ENCODE assay signal across 14 cellular contexts in the genomic region with DNA sequence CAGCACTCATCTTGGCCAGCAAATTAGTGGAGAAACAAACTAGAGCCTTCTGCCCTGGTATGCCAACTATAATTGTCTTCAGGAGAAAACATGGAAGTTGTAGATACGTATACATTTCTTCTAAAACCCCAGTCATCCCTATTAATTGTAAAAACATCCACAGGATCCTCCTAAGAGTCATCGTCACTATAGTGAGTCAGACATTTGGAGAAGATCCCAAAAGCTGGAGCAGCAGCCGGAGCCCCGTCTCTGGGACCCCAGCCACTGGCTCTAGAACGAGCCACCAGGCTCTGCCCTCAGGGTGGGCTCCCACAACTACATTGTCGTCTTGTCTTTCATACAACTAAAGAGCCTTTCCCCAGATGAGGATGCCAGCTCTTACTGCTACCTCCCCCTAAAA. TPM values are rescaled to one million over a fixed set of nuclear protein-coding genes. Genes with fewer than 3 reads are reported as not detected.
DNase-seq lines count a peak whose midpoint lies in the region; ATAC-seq and TF ChIP-seq lines count a peak whose summit lies in the region.
"Had no signal": no experiment of that assay in that cellular context is flagged by ENCODE, and none has a peak within 500 bp of the region (broad histone marks: within the 10 kb centered on the region; RNA-seq: fewer than 3 reads in every experiment).

No MANE protein-coding gene starts in this region.

- in situ Hi-C loops in mammary epithelial cell (cut with MboI; ENCODE audit: low sequenced_read_pairs in 2 of 2) = no loop called here

- no peak overlapping the region for H3K4me2 ChIP-seq in mammary epithelial cell (ENCODE audit: insufficient read depth, low read depth, low read length)
- H3K4me2 ChIP-seq: smooth muscle cell had no signal

- CTCF ChIA-PET in MCF 10A (lab: Yijun Ruan, JAX) (interaction anchor here (0.6 to 0.9 kb wide), 2 partner anchors 16 to 257 kb away, joined by 3 read pairs; a partner anchor contains a TSS), mammary epithelial cell (lab: Charles Lee; ENCODE audit: low non-redundant PET) (no interaction called here)

- H3K27ac ChIP-seq in mammary epithelial cell (ENCODE audit: insufficient read depth, low read depth, low read length) (no peak overlapping the region), esophagus squamous epithelium (no peak overlapping the region)
- H3K27ac ChIP-seq: upper lobe of right lung had no signal

- H3K9ac ChIP-seq in mammary epithelial cell (ENCODE audit: insufficient read depth, low read length) = no peak overlapping the region

- peaks cover 14% of the 10 kb centered on the region for H3K36me3 ChIP-seq in mammary epithelial cell (ENCODE audit: insufficient read depth, low read length)
- H3K36me3 ChIP-seq in esophagus squamous epithelium = peaks cover 22 to 52% (median 27%) of the 10 kb centered on the region in 3 donors

- ATAC-seq in activated naive CD8-positive, alpha-beta T cell treated with anti-CD3 and anti-CD28 coated beads, Interleukin-2, amount 50 U/mL, for 24 hours = no peak
- ATAC-seq in GM21515 (IDR thresholded peaks at IDR 0.05; ENCODE audit: unreplicated experiment) = no peak
- no peak for ATAC-seq in HG03565 (IDR thresholded peaks at IDR 0.05; ENCODE audit: unreplicated experiment)

- H3K4me1 Mint-ChIP-seq in MCF 10A (ENCODE audit: insufficient read depth, unreplicated experiment) = no peaks in the 10 kb centered on the region
- H3K4me1 Mint-ChIP-seq in activated naive CD8-positive, alpha-beta T cell treated with anti-CD3 and anti-CD28 coated beads, Interleukin-2, amount 50 U/mL, for 24 hours = peaks cover 18% of the 10 kb centered on the region

- H2AFZ ChIP-seq in mammary epithelial cell (ENCODE audit: low read depth, low read length) = no peak overlapping the region

- intact Hi-C loops in MCF 10A (cut with micrococcal nuclease) (no loop called here), mammary epithelial cell (cut with micrococcal nuclease) (no loop called here), esophagus squamous epithelium (cut with DNase I) (no loop called here)

- H3K4me3 ChIP-seq in mammary epithelial cell (replicated peaks in 1 of 3; ENCODE audit: insufficient read depth in 1 of 3, low read depth in 2 of 3, low read length in 3 of 3) (no peak overlapping the region), esophagus squamous epithelium (no peak overlapping the region)
- H3K4me3 ChIP-seq: smooth muscle cell, upper lobe of right lung had no signal

- H3K9me3 ChIP-seq in mammary epithelial cell (replicated peaks; ENCODE audit: insufficient read depth, low read length) (no peaks in the 10 kb centered on the region), esophagus squamous epithelium (no peaks in the 10 kb centered on the region)
- H3K9me3 ChIP-seq: upper lobe of right lung had no signal

- peaks cover 35% of the 10 kb centered on the region for H3K36me3 Mint-ChIP-seq in MCF 10A (ENCODE audit: insufficient read depth, unreplicated experiment)
- peaks cover 26% of the 10 kb centered on the region for H3K36me3 Mint-ChIP-seq in activated naive CD8-positive, alpha-beta T cell treated with anti-CD3 and anti-CD28 coated beads, Interleukin-2, amount 50 U/mL, for 24 hours (ENCODE audit: low read depth)

- no peak overlapping the region for H3K27ac Mint-ChIP-seq in MCF 10A (ENCODE audit: low read depth, unreplicated experiment)
- peak overlapping the region; percentile 23 for H3K27ac Mint-ChIP-seq in activated naive CD8-positive, alpha-beta T cell treated with anti-CD3 and anti-CD28 coated beads, Interleukin-2, amount 50 U/mL, for 24 hours

- no peak overlapping the region for H3K4me3 Mint-ChIP-seq in MCF 10A (ENCODE audit: unreplicated experiment)
- no peak overlapping the region for H3K4me3 Mint-ChIP-seq in activated naive CD8-positive, alpha-beta T cell treated with anti-CD3 and anti-CD28 coated beads, Interleukin-2, amount 50 U/mL, for 24 hours

- no peaks in the 10 kb centered on the region for H3K79me2 ChIP-seq in mammary epithelial cell (ENCODE audit: insufficient read depth, low read length)

- no peak for TF ChIP-seq CTCF in MCF 10A (IDR thresholded peaks at IDR 0.05; ENCODE audit: unreplicated experiment)
- no peak for TF ChIP-seq CTCF in mammary epithelial cell (conservative IDR thresholded peaks at IDR 0.05 in 1 of 2, IDR thresholded peaks at IDR 0.05 in 1 of 2; ENCODE audit: extremely low read depth in 1 of 2, insufficient read depth in 1 of 2, low read depth in 1 of 2, low read length in 2 of 2)
- TF ChIP-seq CTCF in esophagus squamous epithelium (IDR thresholded peaks at IDR 0.05) = no peak

- WGBS in mammary epithelial cell (ENCODE audit: low coverage, missing lambda C conversion rate) = 84% methylated on average over 6 of the region's 6 CpGs
- WGBS in esophagus squamous epithelium, 2 donors = 66 to 81% methylated on average over 5 of the region's 6 CpGs

- H3K4me1 ChIP-seq in mammary epithelial cell (ENCODE audit: insufficient read depth, low read length) = no peaks in the 10 kb centered on the region
- peaks cover 0 to 26% (median 0%) of the 10 kb centered on the region in 3 donors for H3K4me1 ChIP-seq in esophagus squamous epithelium

- H3K27me3 ChIP-seq in mammary epithelial cell (ENCODE audit: insufficient read depth, low read length) = no peaks in the 10 kb centered on the region
- no peaks in the 10 kb centered on the region for H3K27me3 ChIP-seq in esophagus squamous epithelium
- H3K27me3 ChIP-seq: upper lobe of right lung had no signal

- DNase-seq in MCF 10A (ENCODE audit: unreplicated experiment) (peak; percentile 29), mammary epithelial cell (no peak), kidney tubule cell (ENCODE audit: low spot score) (peak; percentile 57), SKM-1 (lab: John Stamatoyannopoulos, UW; ENCODE audit: unreplicated experiment) (no peak), esophagus squamous epithelium (lab: John Stamatoyannopoulos, UW) (no peak)
- DNase-seq in activated naive CD8-positive, alpha-beta T cell treated with anti-CD3 and anti-CD28 coated beads, Interleukin-2, amount 50 U/mL, for 24 hours = no peak
- DNase-seq: activated effector memory CD4-positive, alpha-beta T cell treated with Interleukin-2 at 50 U/mL for 16 hours; islet precursor cell; naive thymus-derived CD4-positive, alpha-beta T cell; NCI-H2029 treated with DMSO at 0.1 percent for 48 hours; upper lobe of right lung had no signal

- dilution Hi-C loops in mammary epithelial cell (cut with HindIII; ENCODE audit: low sequenced_read_pairs) = no loop called here

- BruUV-seq in MCF 10A (replicated peaks; lab: Mats Ljungman, UMichigan) = no TSS peak
- no TSS peak for BruUV-seq in mammary epithelial cell (replicated peaks; lab: Mats Ljungman, UMichigan)

- H3K27me3 Mint-ChIP-seq in MCF 10A (ENCODE audit: insufficient read depth, unreplicated experiment) = no peaks in the 10 kb centered on the region
- H3K27me3 Mint-ChIP-seq in activated naive CD8-positive, alpha-beta T cell treated with anti-CD3 and anti-CD28 coated beads, Interleukin-2, amount 50 U/mL, for 24 hours = no peaks in the 10 kb centered on the region
- H3K27me3 Mint-ChIP-seq: naive thymus-derived CD4-positive, alpha-beta T cell had no signal

- TF ChIP-seq POLR2A in esophagus squamous epithelium (IDR thresholded peaks at IDR 0.05) = no peak

- no peaks in the 10 kb centered on the region for H3K9me3 Mint-ChIP-seq in MCF 10A (ENCODE audit: unreplicated experiment)
- no peaks in the 10 kb centered on the region for H3K9me3 Mint-ChIP-seq in activated naive CD8-positive, alpha-beta T cell treated with anti-CD3 and anti-CD28 coated beads, Interleukin-2, amount 50 U/mL, for 24 hours
- H3K9me3 Mint-ChIP-seq: naive thymus-derived CD4-positive, alpha-beta T cell had no signal

- H4K20me1 ChIP-seq in mammary epithelial cell (ENCODE audit: insufficient read depth, low read length) = no peaks in the 10 kb centered on the region

- POLR2A ChIA-PET in MCF 10A (lab: Yijun Ruan, JAX) = no interaction called here

RNA-seq across cellular contexts. Expression of a gene that starts 15.5 kb away (rescaled TPM):
- 22.5 and 27.2 TPM in 2 replicates for total RNA-seq in MCF 10A (2022)
- total RNA-seq in mammary epithelial cell = 10 to 100 TPM; 21.8 to 33.4 TPM
- 18.3 TPM for polyA plus RNA-seq in mammary epithelial cell
- polyA minus RNA-seq in mammary epithelial cell = 31.1 TPM
- 100 to 1,000 TPM in 1 of 4 donors, 10 to 100 TPM in 3; 18.2 to 217 (median 46.7) TPM for total RNA-seq in esophagus squamous epithelium

Comparison
In these comparisons a context has a peak if more than half of its experiments do, and no peak if none do; other contexts are left out.
1. DNase-seq: peak in MCF 10A (single experiment) and kidney tubule cell (single experiment); none in mammary epithelial cell (single experiment), activated naive CD8-positive, alpha-beta T cell treated with anti-CD3 and anti-CD28 coated beads, Interleukin-2, amount 50 U/mL, for 24 hours (single experiment), SKM-1 (single experiment) and esophagus squamous epithelium (single experiment).